ENCODE assay signal across 12 cellular contexts in the genomic region with DNA sequence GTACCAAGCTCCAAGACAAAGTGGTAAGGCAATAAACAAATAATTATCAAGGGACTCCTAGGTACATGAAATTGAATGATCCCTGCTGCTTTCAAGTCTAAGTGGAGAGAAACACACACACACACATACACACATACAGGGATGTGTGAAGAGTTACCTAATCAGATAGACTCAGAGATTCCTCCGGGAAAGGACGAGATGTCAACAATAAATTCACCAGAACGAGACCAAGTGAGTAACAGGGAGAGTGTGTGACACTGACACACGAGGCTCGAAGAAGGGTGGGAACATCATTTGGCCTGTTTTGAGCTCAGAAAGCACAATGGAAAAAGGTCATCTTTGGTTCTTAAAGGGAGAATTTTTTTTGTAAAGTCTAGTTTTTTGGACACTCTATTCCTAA. TPM values are rescaled to one million over a fixed set of nuclear protein-coding genes. Genes with fewer than 3 reads are reported as not detected.
DNase-seq lines count a peak whose midpoint lies in the region; ATAC-seq and TF ChIP-seq lines count a peak whose summit lies in the region.
"Had no signal": no experiment of that assay in that cellular context is flagged by ENCODE, and none has a peak within 500 bp of the region (broad histone marks: within the 10 kb centered on the region; RNA-seq: fewer than 3 reads in every experiment).

No MANE protein-coding gene starts in this region.

- peaks cover 7% of the 10 kb centered on the region for H3K27me3 Mint-ChIP-seq in GM23338 (ENCODE audit: insufficient read depth, low read depth, poor library complexity)
- no peaks in the 10 kb centered on the region for H3K27me3 Mint-ChIP-seq in T-cell

- H3F3A ChIP-seq in GM23338 (replicated peaks; ENCODE audit: low read depth), result 0 out of 2 replicates have a peak, but pooled peaks cover 4% of the 10 kb centered on the region

- H3K4me2 ChIP-seq in GM23338, result peak overlapping the region; percentile 76; the same call in 1 of the 2 replicates
- peak overlapping the region; percentile 41 for H3K4me2 ChIP-seq in fibroblast of lung (ENCODE audit: extremely low read depth, insufficient read depth, low read length)

- TF ChIP-seq CTCF in GM23338 (conservative IDR thresholded peaks at IDR 0.05; ENCODE audit: low read depth in 2 of 2) (no peak), fibroblast of lung (conservative IDR thresholded peaks at IDR 0.05 in 1 of 2, IDR thresholded peaks at IDR 0.05 in 1 of 2; ENCODE audit: low read depth in 1 of 2, low read length in 2 of 2) (no peak)

- H3K27ac ChIP-seq in GM23338 (ENCODE audit: low read depth) (peak overlapping the region; percentile 8; the same call in 1 of the 2 replicates), fibroblast of lung (ENCODE audit: insufficient read depth, low read length) (peak overlapping the region; percentile 15)

- no peaks in the 10 kb centered on the region for H3K27me3 ChIP-seq in GM23338 (ENCODE audit: insufficient read depth)
- no peaks in the 10 kb centered on the region for H3K27me3 ChIP-seq in fibroblast of lung (ENCODE audit: control insufficient read depth, insufficient read depth, low read length)

- H3K4me1 Mint-ChIP-seq in GM23338 (peaks cover 88% of the 10 kb centered on the region), T-cell (peaks cover 84 to 89% (median 86%) of the 10 kb centered on the region in 3 donors)

- H3K36me3 Mint-ChIP-seq in GM23338 (ENCODE audit: low read depth), result peaks cover 17% of the 10 kb centered on the region; the same call in 2 of the 3 replicates
- peaks cover 8% of the 10 kb centered on the region for H3K36me3 Mint-ChIP-seq in T-cell

- H3K4me3 ChIP-seq in GM23338, result no peak overlapping the region
- no peak overlapping the region for H3K4me3 ChIP-seq in fibroblast of lung (replicated peaks in 1 of 4; ENCODE audit: control extremely low read depth in 1 of 4, insufficient read depth in 1 of 4, low read depth in 3 of 4, low read length in 4 of 4)
- no peak overlapping the region for H3K4me3 ChIP-seq in skeletal muscle cell (ENCODE audit: low read depth, low read length)

- H3K4me1 ChIP-seq in GM23338 (ENCODE audit: insufficient read depth), result peaks cover 95% of the 10 kb centered on the region
- peaks cover 34% of the 10 kb centered on the region for H3K4me1 ChIP-seq in fibroblast of lung (ENCODE audit: control insufficient read depth, extremely low read depth, insufficient read depth, low read length)

- H3K36me3 ChIP-seq in GM23338 (ENCODE audit: insufficient read depth), result no peaks in the 10 kb centered on the region
- H3K36me3 ChIP-seq in fibroblast of lung (ENCODE audit: control insufficient read depth, insufficient read depth, low read length), result no peaks in the 10 kb centered on the region

- H3K9me2 ChIP-seq in GM23338 (ENCODE audit: insufficient read depth), result no peaks in the 10 kb centered on the region

- POLR2A ChIA-PET in T-cell (lab: Charles Lee), result no interaction called here

- CTCF ChIA-PET in T-cell (lab: Charles Lee), result no interaction called here

- H3K9ac ChIP-seq in fibroblast of lung (ENCODE audit: insufficient read depth, low read length), result no peak overlapping the region

- ATAC-seq in GM23338 (no peak), T-cell (replicated peaks in 1 of 4) (no peak), GM18867 (IDR thresholded peaks at IDR 0.05; ENCODE audit: unreplicated experiment) (no peak), HG02885 (IDR thresholded peaks at IDR 0.05; ENCODE audit: poor library complexity, unreplicated experiment) (no peak), GM18511 (IDR thresholded peaks at IDR 0.05; ENCODE audit: unreplicated experiment) (no peak)

- no peaks in the 10 kb centered on the region for H3K9me3 Mint-ChIP-seq in GM23338
- no peaks in the 10 kb centered on the region for H3K9me3 Mint-ChIP-seq in T-cell

- H3K4me3 Mint-ChIP-seq in GM23338, result peak overlapping the region; percentile 0; the same call in 1 of the 3 replicates
- H3K4me3 Mint-ChIP-seq in T-cell, result no peak overlapping the region

- H4K20me1 ChIP-seq in GM23338 (replicated peaks; ENCODE audit: insufficient read depth) (peaks cover 42% of the 10 kb centered on the region), fibroblast of lung (ENCODE audit: control insufficient read depth, extremely low read depth, insufficient read depth, low read length) (no peaks in the 10 kb centered on the region)

- DNase-seq in GM23338 (ENCODE audit: low spot score), result no peak
- DNase-seq in T-cell, result no peak
- peak; percentile 71 to 79 for DNase-seq in fibroblast of lung (ENCODE audit: low read depth in 2 of 2)
- peak; percentile 76 for DNase-seq in skeletal muscle cell (ENCODE audit: low read depth)
- DNase-seq: activated CD8-positive, alpha-beta memory T cell treated with anti-CD3 and anti-CD28 coated beads for 24 hours; anterior cingulate cortex; DMS153; NCI-H2029; T-helper 1 cell had no signal

- H2AFZ ChIP-seq in GM23338 (no peak overlapping the region), fibroblast of lung (ENCODE audit: low read length) (no peak overlapping the region)

- peaks cover 100% of the 10 kb centered on the region for H3K79me2 ChIP-seq in GM23338 (replicated peaks; ENCODE audit: insufficient read depth)
- H3K79me2 ChIP-seq in fibroblast of lung (ENCODE audit: control insufficient read depth, insufficient read depth, low read length), result peaks cover 34% of the 10 kb centered on the region

- no peaks in the 10 kb centered on the region for H3K9me3 ChIP-seq in fibroblast of lung (ENCODE audit: control insufficient read depth, insufficient read depth, low read depth, low read length)

- H3K27ac Mint-ChIP-seq in GM23338, result 0 out of 2 replicates have a peak overlapping the region, but pooled peaks have one; percentile 2
- H3K27ac Mint-ChIP-seq in T-cell, result peak overlapping the region; percentile 19 to 40

TF ChIP-seq in GM23338, 12 proteins besides CTCF, POLR2A, EP300 and RAD21 (continues in another document):
- TF ChIP-seq JUNB (IDR thresholded peaks at IDR 0.05; ENCODE audit: unreplicated experiment) (no peak), ZNF331 (CRISPR knock-in tag; IDR thresholded peaks at IDR 0.05; ENCODE audit: low read depth) (no peak), EZH2phosphoT487 (IDR thresholded peaks at IDR 0.05; ENCODE audit: unreplicated experiment) (no peak), ETS1 (IDR thresholded peaks at IDR 0.05) (no peak), ZNF114 (CRISPR knock-in tag; IDR thresholded peaks at IDR 0.05) (no peak), REST (IDR thresholded peaks at IDR 0.05; ENCODE audit: unreplicated experiment) (no peak), STAT1 (IDR thresholded peaks at IDR 0.05; ENCODE audit: unreplicated experiment) (no peak)

RNA-seq across cellular contexts. Expression of gene LRIG1, which starts 13.3 kb away (rescaled TPM):
- 116 and 134 TPM in 2 replicates for total RNA-seq in GM23338 (2014; rRNA removed; shearing (Covaris generic))
- polyA plus RNA-seq in GM23338 (2016; fragmentation: Nextera tagmentation; extraction: Ambion mirVana), result 39.9 and 40.0 TPM in 2 replicates
- 10 to 100 TPM; 33.5 to 49.8 (median 41.1) TPM for total RNA-seq in T-cell
- 82.4 and 104 TPM in 2 replicates for total RNA-seq in fibroblast of lung
- 27.9 and 46.5 TPM in 2 replicates for polyA plus RNA-seq in fibroblast of lung
- polyA plus RNA-seq in fibroblast of lung (2012), result 23.1 and 33.6 TPM in 2 replicates
- 126 and 180 TPM in 2 replicates for polyA minus RNA-seq in fibroblast of lung (ENCODE audit: low replicate concordance)

Comparison
In these comparisons a context has a peak if more than half of its experiments do, and no peak if none do; other contexts are left out.
1. DNase-seq: peak in fibroblast of lung (2 of 2) and skeletal muscle cell (single experiment); none in GM23338 (single experiment) and T-cell (0 of 34).